6 cellular contexts compared by ENCODE assay signal in the genomic region with DNA sequence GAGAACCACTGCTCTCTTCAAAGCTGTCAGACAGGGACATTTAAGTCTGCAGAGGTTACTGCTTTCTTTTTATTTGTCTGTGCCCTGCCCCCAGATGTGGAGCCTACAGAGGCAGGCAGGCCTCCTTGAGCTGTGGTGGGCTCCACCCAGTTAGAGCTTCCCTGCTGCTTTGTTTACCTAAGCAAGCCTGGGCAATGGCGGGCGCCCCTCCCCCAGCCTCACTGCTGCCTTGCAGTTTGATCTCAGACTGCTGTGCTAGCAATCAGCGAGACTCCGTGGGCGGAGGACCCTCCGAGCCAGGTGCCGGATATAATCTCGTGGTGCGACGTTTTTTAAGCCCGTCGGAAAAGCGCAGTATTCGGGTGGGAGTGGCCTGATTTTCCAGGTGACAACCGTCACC.
DNase-seq lines count a peak whose midpoint lies in the region; ATAC-seq, FAIRE-seq and TF ChIP-seq lines count a peak whose summit lies in the region.
"Not testable (repeated sequence)": the region's sequence is repeated elsewhere in the genome, so short reads cannot be mapped to it uniquely, and the experiment has no call there.

No MANE protein-coding gene starts in this region.

- TF ChIP-seq RAD21 in H1 (IDR thresholded peaks at IDR 0.05 in 1 of 2, conservative IDR thresholded peaks at IDR 0.05 in 1 of 2; ENCODE audit: low read depth in 2 of 2, low read length in 2 of 2); HepG2 (CRISPR knock-in tag; IDR thresholded peaks at IDR 0.05): not testable (repeated sequence)

- not testable (repeated sequence) for H2BK20ac ChIP-seq in H9 (ENCODE audit: low read depth, low read length, poor library complexity, severe bottlenecking); H1 (ENCODE audit: low read length)

- H2AK5ac ChIP-seq in H9 (ENCODE audit: insufficient read length, low read length); H1 (ENCODE audit: low read depth, low read length): not testable (repeated sequence)

- H4K8ac ChIP-seq in H9 (replicated peaks; ENCODE audit: insufficient read length, low read depth, low read length); H1 (ENCODE audit: extremely low read depth, insufficient read depth, low read length): not testable (repeated sequence)

- TF ChIP-seq EP300 in H1 (IDR thresholded peaks at IDR 0.05; ENCODE audit: borderline replicate concordance in 1 of 2, low read depth in 2 of 2, low read length in 2 of 2); HepG2 (IDR thresholded peaks at IDR 0.05; ENCODE audit: low read depth in 2 of 2, low read length in 2 of 2); HepG2 (CRISPR knock-in tag; IDR thresholded peaks at IDR 0.05; ENCODE audit: borderline replicate concordance): not testable (repeated sequence)

- not testable (repeated sequence) for H2BK5ac ChIP-seq in H9 (ENCODE audit: insufficient read length, low read length); H1 (ENCODE audit: low read depth, low read length)

- not testable (repeated sequence) for H3K4me1 ChIP-seq in ES-I3 (ENCODE audit: insufficient read depth, low read length); H9 (ENCODE audit: insufficient read depth, low read length); PC-9 (replicated peaks; ENCODE audit: insufficient read depth); H1 (replicated peaks in 1 of 4; ENCODE audit: control insufficient read depth in 3 of 4, insufficient read depth in 4 of 4, low read length in 3 of 4); HepG2 (ENCODE audit: insufficient read depth, low read length)

- not testable (repeated sequence) for H3K36me3 ChIP-seq in ES-I3 (ENCODE audit: insufficient read depth, low read length); PC-9 (ENCODE audit: low read depth); H1 (ENCODE audit: control insufficient read depth in 2 of 4, insufficient read depth in 4 of 4, low read length in 3 of 4); HepG2 (replicated peaks in 1 of 2; ENCODE audit: control insufficient read depth in 1 of 2, insufficient read depth in 2 of 2, low read length in 2 of 2)

- peak overlapping the region; percentile 57 for H3K18ac ChIP-seq in H9 (ENCODE audit: insufficient read length, low read depth, low read length)
- H3K18ac ChIP-seq in H1 (ENCODE audit: extremely low read depth, low read length) = not testable (repeated sequence)

- not testable (repeated sequence) for H3K9me2 ChIP-seq in PC-9 (ENCODE audit: insufficient read depth)

- H4K91ac ChIP-seq in H9 (ENCODE audit: insufficient read length, low read depth, low read length); H1 (replicated peaks; ENCODE audit: insufficient read length, low read length): not testable (repeated sequence)

- H3K27me3 ChIP-seq in H9 (ENCODE audit: insufficient read depth, low read length); PC-9 (ENCODE audit: insufficient read depth, low read depth); H1 (replicated peaks in 1 of 4; ENCODE audit: control insufficient read depth in 3 of 4, extremely low read depth in 1 of 4, insufficient read depth in 3 of 4, low read length in 3 of 4); HepG2 (ENCODE audit: control insufficient read depth in 1 of 2, insufficient read depth in 2 of 2, low read length in 2 of 2): not testable (repeated sequence)

- not testable (repeated sequence) for FAIRE-seq in H1 (lab: Jason Lieb, UNC); HepG2 (lab: Jason Lieb, UNC)

- no CpG with 5 or more reads among the region's 15 CpGs for WGBS in H9 (ENCODE audit: extremely low coverage, insufficient read length, low lambda C conversion rate)
- 77% methylated on average over 15 of the region's 15 CpGs; no CpG with 5 or more reads in 1 of the 2 experiments for WGBS in H1 (ENCODE audit: extremely low coverage in 1 of 2, insufficient coverage in 1 of 2, insufficient read length in 1 of 2, insufficient replicate concordance in 2 of 2, low coverage in 1 of 2, low lambda C conversion rate in 2 of 2, missing lambda C conversion rate in 1 of 2), 2 experiments
- WGBS in HepG2 (ENCODE audit: low lambda C conversion rate) = 24% methylated on average over 5 of the region's 15 CpGs

- not testable (repeated sequence) for H2BK15ac ChIP-seq in H9 (ENCODE audit: low read depth, low read length); H1 (ENCODE audit: low read length)

- not testable (repeated sequence) for ATAC-seq in HepG2

- H3K23ac ChIP-seq in H9 (ENCODE audit: insufficient read length, low read depth, low read length); H1 (ENCODE audit: insufficient read length): not testable (repeated sequence)

- peak overlapping the region; percentile 57 for H3K9ac ChIP-seq in ES-I3 (ENCODE audit: low read depth, low read length)
- H3K9ac ChIP-seq in H9 (ENCODE audit: extremely low read depth, insufficient read length, low read length); H1 (replicated peaks in 1 of 4; ENCODE audit: extremely low read depth in 1 of 4, low read depth in 3 of 4, low read length in 3 of 4); HepG2 (ENCODE audit: insufficient read depth, low read depth, low read length): not testable (repeated sequence)

- CTCF ChIA-PET in PC-9 (lab: Charles Lee); HepG2 (lab: Yijun Ruan, JAX; ENCODE audit: low intra/inter-chr PET ratio, low total read pairs): not testable (repeated sequence)
- CTCF ChIA-PET in H1 (lab: Charles Lee; ENCODE audit: partially characterized antibody) = interaction anchor here (0.7 kb wide), 1 partner anchor 596 kb away, joined by 3 read pairs; no protein-coding TSS in a partner anchor

- not testable (repeated sequence) for BruUV-seq in PC-9 (replicated peaks; lab: Mats Ljungman, UMichigan); HepG2 (replicated peaks; lab: Mats Ljungman, UMichigan)

- not testable (repeated sequence) for H3K9me3 ChIP-seq in ES-I3 (ENCODE audit: control insufficient read depth, insufficient read depth, low read length); H9 (ENCODE audit: control insufficient read depth, low read depth, low read length); PC-9 (ENCODE audit: insufficient read depth, low read depth); H1 (ENCODE audit: insufficient read depth in 2 of 2, low read depth in 1 of 2, low read length in 1 of 2); HepG2 (ENCODE audit: low read length)

- H2BK12ac ChIP-seq in H9 (ENCODE audit: insufficient read length, low read depth, low read length) = not testable (repeated sequence)
- H2BK12ac ChIP-seq in H1 (ENCODE audit: low read depth, low read length) = 0 out of 2 replicates have a peak overlapping the region, but pooled peaks have one; percentile 27

- H3K27ac Mint-ChIP-seq in H9 = peak overlapping the region in 1 of 3 experiments; percentile 84; a peak in 1 of 7 replicates

- not testable (repeated sequence) for DNase-seq in H9; PC-9; HepG2 (ENCODE audit: low spot score)
- DNase-seq in NCI-H1105 treated with DMSO at 0.1 percent for 48 hours (lab: John Stamatoyannopoulos, UW) (peak; percentile 31), H1 (ENCODE audit: low read depth in 1 of 2, low spot score in 2 of 2) (peak in 1 of 2 experiments; percentile 52)

- H3K4me1 Mint-ChIP-seq in H9 = peaks cover 12 to 13% of the 10 kb centered on the region in 2 experiments

- not testable (repeated sequence) for H3K79me1 ChIP-seq in H9 (ENCODE audit: insufficient read depth, low read depth, low read length, poor library complexity, severe bottlenecking); H1 (ENCODE audit: low read depth, low read length)

- not testable (repeated sequence) for H3K27ac ChIP-seq in H9 (ENCODE audit: insufficient read length, low read depth, low read length); PC-9; H1 (ENCODE audit: low read depth, low read length); HepG2 (ENCODE audit: extremely low read length, insufficient read depth, low read length)

- not testable (repeated sequence) for H3K4me2 ChIP-seq in H9 (ENCODE audit: insufficient read depth, insufficient read length, low read length)
- peak overlapping the region; percentile 50 for H3K4me2 ChIP-seq in PC-9
- peak overlapping the region in 1 of 2 experiments; percentile 14; a peak in 2 of 4 replicates for H3K4me2 ChIP-seq in H1 (ENCODE audit: insufficient read depth in 1 of 2, low read depth in 2 of 2, low read length in 2 of 2)
- H3K4me2 ChIP-seq in HepG2 (ENCODE audit: low read depth, low read length) = 0 out of 2 replicates have a peak overlapping the region, but pooled peaks have one; percentile 12

- H3K14ac ChIP-seq in H9 (ENCODE audit: insufficient read depth, low read length); H1 (ENCODE audit: insufficient read length): not testable (repeated sequence)

- not testable (repeated sequence) for TF ChIP-seq CTCF in H9 (conservative IDR thresholded peaks at IDR 0.05); PC-9 (conservative IDR thresholded peaks at IDR 0.05); H1 (IDR thresholded peaks at IDR 0.05; ENCODE audit: control extremely low read depth in 1 of 3, insufficient read depth in 1 of 3, low read depth in 1 of 3, low read length in 3 of 3); HepG2 (CRISPR knock-in tag; IDR thresholded peaks at IDR 0.05)

- H3T11ph ChIP-seq in H9 (ENCODE audit: low read length) = not testable (repeated sequence)

- intact Hi-C loops in PC-9 (cut with micrococcal nuclease; ENCODE audit: unreplicated experiment); HepG2 (cut with micrococcal nuclease; ENCODE audit: unreplicated experiment): not testable (repeated sequence)

- not testable (repeated sequence) for TF ChIP-seq POLR2A in H1 (IDR thresholded peaks at IDR 0.05; ENCODE audit: control extremely low read depth in 1 of 2, low read depth in 2 of 2, low read length in 2 of 2); HepG2 (IDR thresholded peaks at IDR 0.05; ENCODE audit: insufficient read depth in 1 of 2, low read depth in 2 of 2, low read length in 2 of 2)

- H3K79me2 ChIP-seq in H9 (ENCODE audit: insufficient read depth, low read length); PC-9 (ENCODE audit: low read depth); H1 (ENCODE audit: control insufficient read depth in 1 of 2, insufficient read depth in 2 of 2, low read length in 2 of 2); HepG2 (ENCODE audit: insufficient read depth, low read length): not testable (repeated sequence)

- not testable (repeated sequence) for H3K27me3 Mint-ChIP-seq in H9 (ENCODE audit: low read depth)

- not testable (repeated sequence) for H3K4ac ChIP-seq in H9 (ENCODE audit: low read depth, low read length); H1 (replicated peaks; ENCODE audit: insufficient read length, low read depth, low read length)

- H3K23me2 ChIP-seq in H9 (ENCODE audit: insufficient read length, low read depth, low read length, poor library complexity, severe bottlenecking); H1 (ENCODE audit: low read depth, low read length): not testable (repeated sequence)

- H3K9me3 Mint-ChIP-seq in H9 = not testable (repeated sequence)

- not testable (repeated sequence) for H4K5ac ChIP-seq in H9 (ENCODE audit: insufficient read length, low read depth, low read length)
- peak overlapping the region; percentile 15 for H4K5ac ChIP-seq in H1 (ENCODE audit: insufficient read length, low read depth, low read length)

- H3K36me3 Mint-ChIP-seq in H9 (ENCODE audit: insufficient read depth in 1 of 3, low read depth in 3 of 3) = not testable (repeated sequence)

- POLR2A ChIA-PET in PC-9 (lab: Charles Lee; ENCODE audit: unreplicated experiment); HepG2 (lab: Yijun Ruan, JAX): not testable (repeated sequence)
- POLR2A ChIA-PET in H1 (lab: Charles Lee; ENCODE audit: partially characterized antibody) = interaction anchor here (1.0 to 1.3 kb wide), 3 partner anchors 10 to 31 kb away, joined by 3 read pairs; no protein-coding TSS in a partner anchor

- H3K4me3 Mint-ChIP-seq in H9 = peak overlapping the region in 1 of 2 experiments; percentile 57; a peak in 2 of 5 replicates

- H3K56ac ChIP-seq in H9 (ENCODE audit: insufficient read length, low read depth, low read length); H1 (replicated peaks; ENCODE audit: insufficient read length, low read depth, low read length): not testable (repeated sequence)

- H2BK120ac ChIP-seq in H9 (ENCODE audit: low read depth, low read length, poor library complexity, severe bottlenecking); H1 (replicated peaks; ENCODE audit: low read depth, low read length): not testable (repeated sequence)

- not testable (repeated sequence) for H4K20me1 ChIP-seq in H9 (ENCODE audit: control insufficient read depth, insufficient read depth, insufficient read length); PC-9 (ENCODE audit: insufficient read depth); H1 (replicated peaks in 1 of 2; ENCODE audit: control insufficient read depth in 1 of 2, insufficient read depth in 2 of 2, low read length in 2 of 2); HepG2 (ENCODE audit: insufficient read depth, low read length)

- in situ Hi-C loops in HepG2 (cut with HindIII; ENCODE audit: extremely low pct_ligation_motif_present, low pct_unique_long_range_greater_than_20kb) = not testable (repeated sequence)

- H3K4me3 ChIP-seq in PC-9 = peak overlapping the region; percentile 33; the same call in 1 of the 2 replicates
- H3K4me3 ChIP-seq in H1 (ENCODE audit: extremely low read depth in 1 of 4, insufficient read depth in 2 of 4, low read depth in 3 of 4, low read length in 4 of 4); HepG2 (replicated peaks in 1 of 3; ENCODE audit: insufficient read depth in 1 of 3, low read depth in 2 of 3, low read length in 3 of 3): not testable (repeated sequence)

- not testable (repeated sequence) for H3F3A ChIP-seq in PC-9 (ENCODE audit: insufficient read depth, low read depth)

- H2AFZ ChIP-seq in H9 (ENCODE audit: low read length); PC-9; H1 (ENCODE audit: low read length); HepG2 (ENCODE audit: low read length): not testable (repeated sequence)
